15 cellular contexts compared by ENCODE assay signal in genomic region chr3:129595544-129596193, GRCh38. TPM values are rescaled to one million over a fixed set of nuclear protein-coding genes. Genes with fewer than 3 reads are reported as not detected.
DNase-seq lines count a peak whose midpoint lies in the region; ATAC-seq and TF ChIP-seq lines count a peak whose summit lies in the region.
"Had no signal": no experiment of that assay in that cellular context is flagged by ENCODE, and none has a peak within 500 bp of the region (broad histone marks: within the 10 kb centered on the region; RNA-seq: fewer than 3 reads in every experiment).

No MANE protein-coding gene starts in this region.

- ATAC-seq in left ventricle myocardium superior (no peak), GM23338 (no peak)
- ATAC-seq: HCT116 had no signal

- no peak overlapping the region for H3K27ac Mint-ChIP-seq in GM23338

- TF ChIP-seq CTCF in right atrium auricular region (IDR thresholded peaks at IDR 0.05) (no peak), fibroblast of the aortic adventitia (IDR thresholded peaks at IDR 0.05; ENCODE audit: insufficient read depth, low read length) (no peak), ovary (IDR thresholded peaks at IDR 0.05) (no peak), GM23338 (conservative IDR thresholded peaks at IDR 0.05; ENCODE audit: low read depth in 2 of 2) (no peak)

- H3F3A ChIP-seq in GM23338 (replicated peaks; ENCODE audit: low read depth), result peaks cover 24% of the 10 kb centered on the region

- no peaks in the 10 kb centered on the region for H3K9me3 Mint-ChIP-seq in GM23338
- H3K9me3 Mint-ChIP-seq: activated naive CD4-positive, alpha-beta T cell treated with anti-CD3 and anti-CD28 coated beads, Interleukin-2, amount 50 U/mL, for 24 hours had no signal

- no peak for TF ChIP-seq POLR2A in ovary (IDR thresholded peaks at IDR 0.05)

- no peak for TF ChIP-seq EP300 in ovary (IDR thresholded peaks at IDR 0.05)

- peaks cover 79% of the 10 kb centered on the region for H3K4me1 Mint-ChIP-seq in GM23338

- H3K36me3 ChIP-seq in right atrium auricular region, result no peaks in the 10 kb centered on the region
- no peaks in the 10 kb centered on the region for H3K36me3 ChIP-seq in ovary
- H3K36me3 ChIP-seq in GM23338 (ENCODE audit: insufficient read depth), result no peaks in the 10 kb centered on the region

- peak overlapping the region; percentile 87 to 90 for H3K27ac ChIP-seq in right atrium auricular region
- peak overlapping the region; percentile 58 to 74 for H3K27ac ChIP-seq in ovary
- no peak overlapping the region for H3K27ac ChIP-seq in GM23338 (ENCODE audit: low read depth)

- no peak overlapping the region for H2AFZ ChIP-seq in GM23338

- no peak overlapping the region for H3K4me2 ChIP-seq in GM23338

- H3K9me2 ChIP-seq in GM23338 (ENCODE audit: insufficient read depth), result no peaks in the 10 kb centered on the region

- no peaks in the 10 kb centered on the region for H4K20me1 ChIP-seq in GM23338 (replicated peaks; ENCODE audit: insufficient read depth)

- H3K36me3 Mint-ChIP-seq in GM23338 (ENCODE audit: low read depth), result no peaks in the 10 kb centered on the region; the same call in 2 of the 3 replicates
- H3K36me3 Mint-ChIP-seq: activated naive CD4-positive, alpha-beta T cell treated with anti-CD3 and anti-CD28 coated beads, Interleukin-2, amount 50 U/mL, for 24 hours had no signal

- WGBS in ovary, 3 donors, result 41 to 54% (median 51%) methylated on average over 10 of the region's 10 CpGs

- H3K79me2 ChIP-seq in GM23338 (replicated peaks; ENCODE audit: insufficient read depth), result 0 out of 2 replicates have a peak, but pooled peaks cover 16% of the 10 kb centered on the region

- peaks cover 24% of the 10 kb centered on the region for H3K27me3 Mint-ChIP-seq in GM23338 (ENCODE audit: insufficient read depth, low read depth, poor library complexity)

- H3K9me3 ChIP-seq in right atrium auricular region (no peaks in the 10 kb centered on the region), ovary (no peaks in the 10 kb centered on the region)

- H3K27me3 ChIP-seq in right atrium auricular region (no peaks in the 10 kb centered on the region), ovary (no peaks in the 10 kb centered on the region), GM23338 (ENCODE audit: insufficient read depth) (no peaks in the 10 kb centered on the region)

- H3K4me3 Mint-ChIP-seq in GM23338, result no peak overlapping the region
- H3K4me3 Mint-ChIP-seq: activated naive CD4-positive, alpha-beta T cell treated with anti-CD3 and anti-CD28 coated beads, Interleukin-2, amount 50 U/mL, for 24 hours had no signal

- H3K4me3 ChIP-seq in right atrium auricular region, result peak overlapping the region in 1 of 2 donors; percentile 27
- peak overlapping the region; percentile 25 for H3K4me3 ChIP-seq in fibroblast of the aortic adventitia (ENCODE audit: low read depth, low read length)
- no peak overlapping the region for H3K4me3 ChIP-seq in ovary
- H3K4me3 ChIP-seq in GM23338, result no peak overlapping the region

- H3K4me1 ChIP-seq in right atrium auricular region, result peaks cover 0 to 98% of the 10 kb centered on the region in 2 donors
- H3K4me1 ChIP-seq in ovary (ENCODE audit: insufficient read depth), result peaks cover 53% of the 10 kb centered on the region
- H3K4me1 ChIP-seq in GM23338 (ENCODE audit: insufficient read depth), result peaks cover 68% of the 10 kb centered on the region

- intact Hi-C loops in left ventricle myocardium superior (cut with micrococcal nuclease), result no loop called here
- intact Hi-C loops in ovary (cut with DNase I), result loop anchor here in 1 of 4 donors (5.0 kb wide), 1 partner anchor 33 kb away; no protein-coding TSS in a partner anchor
- intact Hi-C loops in posterior cingulate gyrus (cut with DNase I), result no loop called here

- no peak for DNase-seq in right atrium auricular region (ENCODE audit: low spot score)
- no peak for DNase-seq in left ventricle myocardium superior
- peak; percentile 6 for DNase-seq in fibroblast of the aortic adventitia (ENCODE audit: low read depth)
- DNase-seq in ovary, result peak in 1 of 5 donors; percentile 49
- DNase-seq in posterior cingulate gyrus, result no peak
- DNase-seq in GM23338 (ENCODE audit: low spot score), result no peak
- DNase-seq in activated gamma-delta T cell treated with Interleukin-2 at 50 U/mL for 16 hours, result no peak
- no peak for DNase-seq in COLO668 (lab: John Stamatoyannopoulos, UW; ENCODE audit: unreplicated experiment)
- DNase-seq: activated CD4-positive, alpha-beta T cell treated with anti-CD3 and anti-CD28 coated beads, Interleukin-2, amount 50 U/mL, for 1 hour; GF-D8; NCI-H526 treated with DMSO at 0.1 percent for 48 hours had no signal

TF ChIP-seq in GM23338, 12 proteins besides CTCF, POLR2A, EP300 and RAD21 (continues in another document):
- no peak for TF ChIP-seq ZNF462 (CRISPR knock-in tag; IDR thresholded peaks at IDR 0.05)
- TF ChIP-seq ZNF331 (CRISPR knock-in tag; IDR thresholded peaks at IDR 0.05; ENCODE audit: low read depth), result no peak
- TF ChIP-seq EZH2phosphoT487 (IDR thresholded peaks at IDR 0.05; ENCODE audit: unreplicated experiment), result no peak
- no peak for TF ChIP-seq ZNF114 (CRISPR knock-in tag; IDR thresholded peaks at IDR 0.05)
- TF ChIP-seq EZH2 (IDR thresholded peaks at IDR 0.05; ENCODE audit: low read depth, unreplicated experiment), result no peak

RNA-seq across cellular contexts. Expression of gene PLXND1, which starts 10.8 kb away (rescaled TPM):
- total RNA-seq in right atrium auricular region, result 10 to 100 TPM; 44.5 to 93.1 TPM
- 56.6 TPM for total RNA-seq in left ventricle myocardium superior
- total RNA-seq in fibroblast of the aortic adventitia (ENCODE audit: low replicate concordance), result 31.4 and 76.3 TPM in 2 replicates
- total RNA-seq in ovary, result 100 to 1,000 TPM in 1 of 7 donors, 10 to 100 TPM in 6; 21.6 to 111 (median 57.1) TPM
- 100 to 1,000 TPM in 1 of 2 donors, 10 to 100 TPM in 1; 55.2 to 120 TPM for polyA plus RNA-seq in ovary
- total RNA-seq in GM23338 (2014; rRNA removed; shearing (Covaris generic)), result 30.7 and 60.4 TPM in 2 replicates
- polyA plus RNA-seq in GM23338 (2016; fragmentation: Nextera tagmentation; extraction: Ambion mirVana), result 13.3 and 14.7 TPM in 2 replicates

RNA-seq across cellular contexts. Expression of gene H1-8, which starts 52.7 kb away (rescaled TPM):
- total RNA-seq in right atrium auricular region (not detected), left ventricle myocardium superior (not detected), fibroblast of the aortic adventitia (ENCODE audit: low replicate concordance) (not detected in 2 replicates), ovary (not detected)
- polyA plus RNA-seq in ovary (under 1 TPM in 1 of 2 donors, not detected in 1; 0.27 TPM), GM23338 (2016; fragmentation: Nextera tagmentation; extraction: Ambion mirVana) (not detected in 2 replicates)
- not detected in 2 replicates for total RNA-seq in GM23338 (2014; rRNA removed; shearing (Covaris generic))
- total RNA-seq: M059J, sciatic nerve had no signal
